In genomic region chr1:42682739-42683529, GRCh38 we compare ENCODE assay signal across 1 cellular context.
TF ChIP-seq lines count a peak whose summit lies in the region.

No MANE protein-coding gene starts in this region.

TF ChIP-seq in WTC11, 78 proteins besides CTCF, POLR2A, EP300 and RAD21 (continued from another document and continues in another):
- TF ChIP-seq HMGXB4 (CRISPR knock-in tag; IDR thresholded peaks at IDR 0.05) (peak; percentile 69; the same call in 1 of the 2 replicates), ELF4 (CRISPR knock-in tag; IDR thresholded peaks at IDR 0.05; ENCODE audit: low read depth) (no peak), GTF2I (CRISPR knock-in tag; conservative IDR thresholded peaks at IDR 0.05) (no peak), ZNF425 (CRISPR knock-in tag; conservative IDR thresholded peaks at IDR 0.05) (no peak), JAZF1 (CRISPR knock-in tag; IDR thresholded peaks at IDR 0.05) (no peak), ZNF121 (CRISPR knock-in tag; IDR thresholded peaks at IDR 0.05) (no peak), RELA (CRISPR knock-in tag; IDR thresholded peaks at IDR 0.05; ENCODE audit: borderline replicate concordance) (peak; percentile 24; the same call in 1 of the 2 replicates), ATF1 (CRISPR knock-in tag; IDR thresholded peaks at IDR 0.05) (no peak), ATF3 (CRISPR knock-in tag; conservative IDR thresholded peaks at IDR 0.05) (no peak), STAT6 (CRISPR knock-in tag; conservative IDR thresholded peaks at IDR 0.05; ENCODE audit: low read depth) (no peak), IRF1 (CRISPR knock-in tag; IDR thresholded peaks at IDR 0.05) (0 out of 2 replicates have a peak, but pooled peaks have one; percentile 39), ZNF317 (CRISPR knock-in tag; IDR thresholded peaks at IDR 0.05; ENCODE audit: borderline replicate concordance, low read depth) (peak; percentile 48; the same call in 1 of the 2 replicates), CREM (CRISPR knock-in tag; IDR thresholded peaks at IDR 0.05) (no peak), NFYB (CRISPR knock-in tag; conservative IDR thresholded peaks at IDR 0.05; ENCODE audit: low read depth) (no peak; the same call in 1 of the 2 replicates), GRHL2 (CRISPR knock-in tag; IDR thresholded peaks at IDR 0.05; ENCODE audit: insufficient replicate concordance, severe bottlenecking) (no peak), FOXK1 (CRISPR knock-in tag; IDR thresholded peaks at IDR 0.05) (peak; percentile 71), ZSCAN18 (CRISPR knock-in tag; IDR thresholded peaks at IDR 0.05) (no peak), FOXP4 (CRISPR knock-in tag; IDR thresholded peaks at IDR 0.05) (no peak), SMAD3 (CRISPR knock-in tag; IDR thresholded peaks at IDR 0.05; ENCODE audit: borderline replicate concordance) (0 out of 2 replicates have a peak, but pooled peaks have one; percentile 25), CBFB (CRISPR knock-in tag; IDR thresholded peaks at IDR 0.05; ENCODE audit: low read depth) (no peak), ESRRA (CRISPR knock-in tag; IDR thresholded peaks at IDR 0.05; ENCODE audit: borderline replicate concordance) (no peak; the same call in 1 of the 2 replicates), CDX4 (CRISPR knock-in tag; IDR thresholded peaks at IDR 0.05; ENCODE audit: borderline replicate concordance) (no peak), MAX (CRISPR knock-in tag; IDR thresholded peaks at IDR 0.05) (peak; percentile 82; the same call in 1 of the 2 replicates), ARID4B (CRISPR knock-in tag; IDR thresholded peaks at IDR 0.05; ENCODE audit: borderline replicate concordance) (0 out of 2 replicates have a peak, but pooled peaks have one; percentile 18), SP1 (CRISPR knock-in tag; conservative IDR thresholded peaks at IDR 0.05) (peak; percentile 55; the same call in 1 of the 2 replicates), ZNF671 (CRISPR knock-in tag; IDR thresholded peaks at IDR 0.05) (no peak), TP53 (CRISPR knock-in tag; IDR thresholded peaks at IDR 0.05) (no peak), ZNF512 (CRISPR knock-in tag; IDR thresholded peaks at IDR 0.05; ENCODE audit: borderline replicate concordance) (no peak), ZNF232 (CRISPR knock-in tag; IDR thresholded peaks at IDR 0.05) (no peak), EMX1 (CRISPR knock-in tag; IDR thresholded peaks at IDR 0.05) (no peak), NR3C1 (CRISPR knock-in tag; conservative IDR thresholded peaks at IDR 0.05; ENCODE audit: low read depth) (no peak), MLX (CRISPR knock-in tag; IDR thresholded peaks at IDR 0.05) (no peak), JUN (CRISPR knock-in tag; IDR thresholded peaks at IDR 0.05) (no peak)
